Comparison of ENCODE assay signal across 10 cellular contexts in the genomic region with DNA sequence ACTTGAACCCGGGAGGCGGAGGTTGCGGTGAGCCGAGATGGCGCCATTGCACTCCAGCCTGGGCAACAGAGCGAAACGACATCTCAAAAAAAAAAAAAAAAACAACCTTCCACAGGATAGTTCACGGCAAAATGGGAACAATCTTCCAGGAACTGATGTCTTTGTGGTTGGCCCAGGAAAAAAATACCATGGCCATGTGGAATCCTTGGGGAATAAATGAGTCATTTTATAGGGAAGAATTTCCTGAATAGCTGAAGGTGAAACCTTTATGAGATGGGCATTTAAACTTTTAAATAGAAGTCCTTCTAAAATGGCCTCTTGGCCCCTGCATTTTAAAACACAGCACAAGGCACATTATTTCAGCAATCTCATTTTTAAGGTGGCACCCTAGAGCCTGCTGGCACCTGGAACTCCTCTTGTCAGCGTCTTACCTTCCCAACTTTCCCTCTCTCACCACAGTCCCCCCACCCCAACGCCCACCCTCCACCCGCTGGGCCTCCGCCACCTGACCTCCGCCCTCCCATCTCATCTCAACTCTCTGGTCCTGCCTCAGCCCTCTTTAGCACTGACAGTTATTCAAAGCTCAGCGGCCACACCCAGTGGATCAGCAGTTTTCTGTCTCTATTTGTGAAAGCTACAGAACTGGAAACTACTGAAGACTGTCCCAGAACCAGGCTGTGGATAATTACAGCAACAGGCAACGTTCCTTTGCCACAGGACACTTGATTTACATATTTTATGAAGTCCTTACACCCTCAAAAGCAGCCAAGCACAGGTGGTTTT. TPM values are rescaled to one million over a fixed set of nuclear protein-coding genes. Genes with fewer than 3 reads are reported as not detected.
DNase-seq lines count a peak whose midpoint lies in the region; ATAC-seq and TF ChIP-seq lines count a peak whose summit lies in the region.
"Had no signal": no experiment of that assay in that cellular context is flagged by ENCODE, and none has a peak within 500 bp of the region (broad histone marks: within the 10 kb centered on the region; RNA-seq: fewer than 3 reads in every experiment).

No MANE protein-coding gene starts in this region.

- intact Hi-C loops in sciatic nerve (cut with DNase I): no loop called here

- ATAC-seq in sciatic nerve: peak; percentile 56
- ATAC-seq in GM21786 (IDR thresholded peaks at IDR 0.05; ENCODE audit: unreplicated experiment): no peak

- H3K4me3 ChIP-seq in GM12865 (ENCODE audit: low read depth, low read length): no peak overlapping the region

- DNase-seq in GM12865 (ENCODE audit: low read depth) (peak; percentile 41), NOMO-1 treated with dmso at 0.1 percent for 144 hours (lab: John Stamatoyannopoulos, UW; ENCODE audit: unreplicated experiment) (peak; percentile 29), dermis microvascular lymphatic vessel endothelial cell (ENCODE audit: low read depth in 2 of 2) (peak; percentile 36 to 38), sciatic nerve (ENCODE audit: low spot score) (no peak), NCI-H2081 treated with DMSO at 0.1 percent for 48 hours (lab: John Stamatoyannopoulos, UW) (no peak), GM19238 (ENCODE audit: insufficient read length, low spot score) (no peak), superior temporal gyrus (ENCODE audit: extremely low spot score) (no peak)
- DNase-seq: NCI-H1417 had no signal

- no peak for TF ChIP-seq CTCF in GM12865 (IDR thresholded peaks at IDR 0.05; ENCODE audit: insufficient read depth, low read depth, low read length, missing control alignments)

RNA-seq across cellular contexts. Expression of gene SCGB1A1, which starts 43.1 kb away (rescaled TPM):
- not detected in 2 replicates for total RNA-seq in dermis microvascular lymphatic vessel endothelial cell
- total RNA-seq in sciatic nerve: 3.5 TPM
- total RNA-seq: OCI-LY7 had no signal

Comparison
In these comparisons a context has a peak if more than half of its experiments do, and no peak if none do; other contexts are left out.
1. DNase-seq: peak in GM12865 (single experiment), NOMO-1 treated with dmso at 0.1 percent for 144 hours (single experiment) and dermis microvascular lymphatic vessel endothelial cell (2 of 2); none in sciatic nerve (single experiment), NCI-H2081 treated with DMSO at 0.1 percent for 48 hours (single experiment), GM19238 (single experiment) and superior temporal gyrus (single experiment).